9 cellular contexts compared by ENCODE assay signal in genomic region chr16:12853972-12854371, GRCh38. TPM values are rescaled to one million over a fixed set of nuclear protein-coding genes. Genes with fewer than 3 reads are reported as not detected.
"Had no signal": no experiment of that assay in that cellular context is flagged by ENCODE, and none has a peak within 500 bp of the region (broad histone marks: within the 10 kb centered on the region; RNA-seq: fewer than 3 reads in every experiment).

No MANE protein-coding gene starts in this region.

- FAIRE-seq: H54, HTR-8/SVneo had no signal

- H3K4me3 Mint-ChIP-seq: H9 had no signal

- H3K27ac ChIP-seq: KMS-11 had no signal

- H3K27ac Mint-ChIP-seq: H9 had no signal

- H3K9ac ChIP-seq: KMS-11 had no signal

- DNase-seq: GOT3, H9, HCEC 1CT, Karpas-422, KBM-7 had no signal

- H3K4me2 ChIP-seq: KMS-11 had no signal

- H3K4me1 Mint-ChIP-seq: H9 had no signal

RNA-seq across cellular contexts. Expression of gene CPPED1, which starts 50.3 kb away (rescaled TPM):
- total RNA-seq: HT-29 had no signal
